2 cellular contexts compared by ENCODE assay signal in genomic region chr15:62021991-62022600, GRCh38.
TF ChIP-seq lines count a peak whose summit lies in the region.

No MANE protein-coding gene starts in this region.

TF ChIP-seq in HepG2, 621 proteins besides CTCF, POLR2A, EP300 and RAD21:
- TF ChIP-seq ZBTB25 (CRISPR knock-in tag; IDR thresholded peaks at IDR 0.05) (no peak), CEBPZ (IDR thresholded peaks at IDR 0.05; ENCODE audit: low read length) (no peak), STAG1 (CRISPR knock-in tag; IDR thresholded peaks at IDR 0.05) (peak; percentile 10; the same call in 1 of the 2 replicates), MED8 (CRISPR knock-in tag; IDR thresholded peaks at IDR 0.05; ENCODE audit: insufficient replicate concordance) (no peak), ZNF432 (CRISPR knock-in tag; IDR thresholded peaks at IDR 0.05; ENCODE audit: borderline replicate concordance) (no peak), ZNF18 (CRISPR knock-in tag; IDR thresholded peaks at IDR 0.05; ENCODE audit: insufficient replicate concordance) (no peak), ZBTB33 (CRISPR knock-in tag; IDR thresholded peaks at IDR 0.05) (no peak), ZNF503 (CRISPR knock-in tag; IDR thresholded peaks at IDR 0.05) (no peak)

TF ChIP-seq in H1, 55 proteins besides CTCF, POLR2A, EP300 and RAD21:
- no peak for TF ChIP-seq CHD1 (IDR thresholded peaks at IDR 0.05; ENCODE audit: low read depth, low read length)
- TF ChIP-seq RXRA (IDR thresholded peaks at IDR 0.05; ENCODE audit: insufficient read depth, low read depth, low read length): no peak
- TF ChIP-seq CBX8 (IDR thresholded peaks at IDR 0.05; ENCODE audit: borderline replicate concordance, low read depth, low read length): no peak
- no peak for TF ChIP-seq KDM4A (IDR thresholded peaks at IDR 0.05; ENCODE audit: low read depth, low read length, severe bottlenecking)
- TF ChIP-seq SIN3A (conservative IDR thresholded peaks at IDR 0.05 in 1 of 2, IDR thresholded peaks at IDR 0.05 in 1 of 2; ENCODE audit: low read depth in 1 of 2, low read length in 2 of 2): no peak
- no peak for TF ChIP-seq TEAD4 (IDR thresholded peaks at IDR 0.05; ENCODE audit: low read depth, low read length)
- TF ChIP-seq CTBP2 (IDR thresholded peaks at IDR 0.05; ENCODE audit: borderline replicate concordance, insufficient read depth, insufficient read length, low read length): no peak
- TF ChIP-seq CEBPB (IDR thresholded peaks at IDR 0.05; ENCODE audit: low read depth, low read length): no peak
- TF ChIP-seq SUZ12 (IDR thresholded peaks at IDR 0.05; ENCODE audit: low read length): no peak
- TF ChIP-seq GABPA (IDR thresholded peaks at IDR 0.05; ENCODE audit: borderline replicate concordance, insufficient read depth, low read length): no peak
- TF ChIP-seq SAP30 (IDR thresholded peaks at IDR 0.05; ENCODE audit: insufficient read depth, insufficient replicate concordance, low read length): no peak
- TF ChIP-seq SIRT6 (IDR thresholded peaks at IDR 0.05; ENCODE audit: low read length): no peak
- TF ChIP-seq BRCA1 (IDR thresholded peaks at IDR 0.05; ENCODE audit: low read depth, low read length): no peak
